ENCODE assay signal across 9 cellular contexts in genomic region chr11:75813622-75814039, GRCh38. TPM values are rescaled to one million over a fixed set of nuclear protein-coding genes. Genes with fewer than 3 reads are reported as not detected.
DNase-seq lines count a peak whose midpoint lies in the region; ATAC-seq and TF ChIP-seq lines count a peak whose summit lies in the region.
"Had no signal": no experiment of that assay in that cellular context is flagged by ENCODE, and none has a peak within 500 bp of the region (broad histone marks: within the 10 kb centered on the region; RNA-seq: fewer than 3 reads in every experiment).

No MANE protein-coding gene starts in this region.

- H3K36me3 ChIP-seq in body of pancreas (replicated peaks in 1 of 2; ENCODE audit: insufficient read depth in 1 of 2, low read depth in 2 of 2) (no peaks in the 10 kb centered on the region), mesodermal cell (ENCODE audit: control insufficient read depth, insufficient read depth, low read length) (no peaks in the 10 kb centered on the region)

- TF ChIP-seq CTCF in 22Rv1 (IDR thresholded peaks at IDR 0.05) (no peak), body of pancreas (IDR thresholded peaks at IDR 0.05) (no peak)

- no peak for ATAC-seq in body of pancreas

- DNase-seq in HCEC 1CT (peak; percentile 38), body of pancreas (no peak), NCI-H524 (lab: John Stamatoyannopoulos, UW) (no peak), KBM-7 (no peak), medulla oblongata (ENCODE audit: extremely low spot score) (no peak)
- DNase-seq in stimulated activated CD4-positive, alpha-beta T cell treated with anti-CD3 and anti-CD28 coated beads, Interleukin-15, amount 100 ng/mL, for 24 hours, result no peak
- DNase-seq: activated T-cell treated with anti-CD3 and anti-CD28 coated beads, Interleukin-2, amount 50 U/mL, for 1 hour had no signal

- intact Hi-C loops in body of pancreas (cut with DNase I), result no loop called here

- H3K4me1 ChIP-seq in body of pancreas (peaks cover 18% of the 10 kb centered on the region), mesodermal cell (ENCODE audit: control insufficient read depth, insufficient read depth, low read length, poor library complexity, severe bottlenecking) (peaks cover 29% of the 10 kb centered on the region)

- WGBS in body of pancreas, 2 donors, result 69 to 79% methylated on average over 1 of the region's 1 CpG
- WGBS in mesodermal cell (ENCODE audit: insufficient coverage in 2 of 2), 2 experiments, result 90 to 100% methylated on average over 1 of the region's 1 CpG

- TF ChIP-seq POLR2A in body of pancreas (IDR thresholded peaks at IDR 0.05), result no peak

- in situ Hi-C loops in KBM-7 (cut with MboI; ENCODE audit: low pct_unique_long_range_greater_than_20kb, low sequenced_read_pairs), result no loop called here

- no peaks in the 10 kb centered on the region for H3K9me3 ChIP-seq in body of pancreas
- H3K9me3 ChIP-seq in mesodermal cell (ENCODE audit: control insufficient read depth, low read length), result no peaks in the 10 kb centered on the region

- H3K27ac ChIP-seq in 22Rv1, result peak overlapping the region; percentile 72
- H3K27ac ChIP-seq in body of pancreas, result peak overlapping the region in 3 of 4 donors; percentile 84 to 92 (median 86)
- H3K27ac ChIP-seq in mesodermal cell (ENCODE audit: low read depth, low read length, severe bottlenecking), result peak overlapping the region; percentile 81

- H3K4me3 ChIP-seq in body of pancreas (no peak overlapping the region), mesodermal cell (ENCODE audit: extremely low read depth, insufficient read depth, low read length, poor library complexity, severe bottlenecking) (peak overlapping the region; percentile 95)

- no peaks in the 10 kb centered on the region for H3K27me3 ChIP-seq in body of pancreas

RNA-seq across cellular contexts. Expression of gene UVRAG, which starts 1.4 kb away (rescaled TPM):
- 10 to 100 TPM; 10.9 to 31.0 TPM for total RNA-seq in body of pancreas
- polyA plus RNA-seq in mesodermal cell (2013, experiment 1 of 2), result 17.4 TPM
- 15.9 TPM for polyA plus RNA-seq in mesodermal cell (2013, experiment 2 of 2)

RNA-seq across cellular contexts. Expression of gene DGAT2, which starts 45.1 kb away (rescaled TPM):
- 10 to 100 TPM in 1 of 2 donors, 1 to 10 TPM in 1; 9.3 to 38.6 TPM for total RNA-seq in body of pancreas
- polyA plus RNA-seq in mesodermal cell (2013, experiment 1 of 2), result 0.92 TPM
- 0.76 TPM for polyA plus RNA-seq in mesodermal cell (2013, experiment 2 of 2)
